ENCODE assay signal across 8 cellular contexts in the genomic region with DNA sequence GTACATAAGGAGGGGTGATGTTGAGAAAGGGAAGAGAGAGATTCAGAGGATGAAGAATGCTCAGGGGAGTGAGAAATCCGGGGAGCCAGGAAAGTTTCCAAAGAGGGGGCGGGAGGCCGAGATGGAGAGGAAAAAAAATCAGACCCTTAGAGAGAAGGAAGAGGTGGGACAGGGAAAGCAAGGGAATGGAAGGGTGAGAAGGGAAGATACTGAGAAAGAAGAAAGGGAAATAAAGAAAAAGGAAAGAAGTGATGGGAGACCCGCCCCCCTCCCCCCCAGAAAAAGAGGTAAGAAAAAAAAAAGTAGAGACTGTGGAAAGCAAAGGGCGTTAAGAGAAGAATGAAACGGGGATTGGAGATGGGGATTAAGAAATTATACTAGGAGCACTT. TPM values are rescaled to one million over a fixed set of nuclear protein-coding genes. Genes with fewer than 3 reads are reported as not detected.
DNase-seq lines count a peak whose midpoint lies in the region; ATAC-seq and TF ChIP-seq lines count a peak whose summit lies in the region.

No MANE protein-coding gene starts in this region.

- H3K27me3 ChIP-seq in OCI-LY3 (ENCODE audit: low read depth, low read length) (no peaks in the 10 kb centered on the region), neuronal stem cell (ENCODE audit: control insufficient read depth in 3 of 3, insufficient read depth in 3 of 3, low read depth in 1 of 3, low read length in 3 of 3) (no peaks in the 10 kb centered on the region)

- H3K23ac ChIP-seq in neuronal stem cell (ENCODE audit: low read depth, low read length, poor library complexity): no peak overlapping the region

- no peaks in the 10 kb centered on the region for H3K9me3 ChIP-seq in OCI-LY3 (ENCODE audit: insufficient read depth, low read length)
- H3K9me3 ChIP-seq in neuronal stem cell (replicated peaks in 1 of 2; ENCODE audit: control insufficient read depth in 2 of 2, insufficient read depth in 1 of 2, low read depth in 1 of 2, low read length in 2 of 2): no peaks in the 10 kb centered on the region

- no peak for ATAC-seq in GM21619 (IDR thresholded peaks at IDR 0.05; ENCODE audit: unreplicated experiment)

- H2AFZ ChIP-seq in OCI-LY3 (ENCODE audit: low read depth, low read length) (peak overlapping the region; percentile 98), neuronal stem cell (ENCODE audit: low read length) (peak overlapping the region; percentile 91)

- WGBS in neuronal stem cell (ENCODE audit: extremely low coverage in 2 of 2, insufficient read length in 2 of 2, insufficient replicate concordance in 1 of 2), 2 donors: 100% methylated on average over 2 of the region's 6 CpGs; no CpG with 5 or more reads in 1 of the 2 donors

- H3K4me3 ChIP-seq in OCI-LY3 (ENCODE audit: low read length) (peak overlapping the region; percentile 97), epithelial cell of esophagus (ENCODE audit: low read length) (peak overlapping the region; percentile 71), neuronal stem cell (ENCODE audit: low read length in 2 of 2) (peak overlapping the region; percentile 59 to 91)

- H3K79me2 ChIP-seq in OCI-LY3 (ENCODE audit: low read length): no peaks in the 10 kb centered on the region

- H3K4me1 ChIP-seq in OCI-LY3 (ENCODE audit: low read length): peaks cover 7% of the 10 kb centered on the region
- peaks cover 0 to 3% of the 10 kb centered on the region in 2 donors for H3K4me1 ChIP-seq in neuronal stem cell (ENCODE audit: control insufficient read depth in 2 of 2, insufficient read depth in 1 of 2, low read depth in 1 of 2, low read length in 2 of 2)

- no peak overlapping the region for H2AK5ac ChIP-seq in neuronal stem cell (ENCODE audit: low read depth, low read length)

- no peaks in the 10 kb centered on the region for H3K36me3 ChIP-seq in OCI-LY3 (replicated peaks; ENCODE audit: low read depth, low read length)
- H3K36me3 ChIP-seq in neuronal stem cell (replicated peaks in 1 of 2; ENCODE audit: control insufficient read depth in 2 of 2, insufficient read depth in 2 of 2, low read length in 2 of 2): no peaks in the 10 kb centered on the region

- H4K91ac ChIP-seq in neuronal stem cell (ENCODE audit: low read depth, low read length, poor library complexity): no peak overlapping the region

- H2BK15ac ChIP-seq in neuronal stem cell (ENCODE audit: low read length): no peak overlapping the region

- DNase-seq in epithelial cell of esophagus (ENCODE audit: low read depth) (no peak), neuronal stem cell (ENCODE audit: low spot score) (no peak), NCI-H128 (lab: John Stamatoyannopoulos, UW; ENCODE audit: unreplicated experiment) (no peak), AG08395 (ENCODE audit: low spot score) (no peak)
- no peak for DNase-seq in stimulated activated CD4-positive, alpha-beta T cell treated with anti-CD3 and anti-CD28 coated beads, Interleukin-1b, Interleukin-23, amount 100 ng/mL, for 48 hours

- H3K79me1 ChIP-seq in neuronal stem cell (ENCODE audit: low read depth, low read length): no peaks in the 10 kb centered on the region

- H3K4me2 ChIP-seq in OCI-LY3 (ENCODE audit: low read length) (peak overlapping the region; percentile 96), neuronal stem cell (ENCODE audit: insufficient read depth, low read length, poor library complexity, severe bottlenecking) (peak overlapping the region; percentile 86)

- H3K4ac ChIP-seq in neuronal stem cell (ENCODE audit: low read length): no peak overlapping the region

- no peak overlapping the region for H4K8ac ChIP-seq in neuronal stem cell (ENCODE audit: low read depth, low read length)

- H2BK5ac ChIP-seq in neuronal stem cell (ENCODE audit: low read length): no peak overlapping the region

- no peak overlapping the region for H3K9ac ChIP-seq in OCI-LY3 (ENCODE audit: low read length)
- H3K9ac ChIP-seq in neuronal stem cell (ENCODE audit: low read depth, low read length, poor library complexity): no peak overlapping the region

- H4K20me1 ChIP-seq in OCI-LY3 (ENCODE audit: insufficient read depth, low read length): no peaks in the 10 kb centered on the region

- no peak overlapping the region for H3K14ac ChIP-seq in neuronal stem cell (ENCODE audit: low read length)

- H3K27ac ChIP-seq in C4-2B (peak overlapping the region; percentile 87; the same call in 1 of the 2 replicates), OCI-LY3 (ENCODE audit: low read length) (no peak overlapping the region), neuronal stem cell (replicated peaks; ENCODE audit: low read length) (no peak overlapping the region)

- no peak for TF ChIP-seq CTCF in C4-2B (conservative IDR thresholded peaks at IDR 0.05)
- no peak for TF ChIP-seq CTCF in OCI-LY3 (IDR thresholded peaks at IDR 0.05; ENCODE audit: low read depth, low read length)
- no peak for TF ChIP-seq CTCF in epithelial cell of esophagus (IDR thresholded peaks at IDR 0.05; ENCODE audit: insufficient read depth, low read depth, low read length, missing control alignments)

- no peak overlapping the region for H3K18ac ChIP-seq in neuronal stem cell (ENCODE audit: low read length)

- H2BK12ac ChIP-seq in neuronal stem cell (ENCODE audit: low read length): no peak overlapping the region

- no peak overlapping the region for H2BK120ac ChIP-seq in neuronal stem cell (ENCODE audit: low read depth, low read length)

RNA-seq across cellular contexts. Expression of a gene that starts 0.5 kb away (rescaled TPM):
- polyA plus RNA-seq in neuronal stem cell (2013, experiment 1 of 2): 0.59 TPM
- polyA plus RNA-seq in neuronal stem cell (2013, experiment 2 of 2): 0.75 TPM
